ENCODE assay signal across 8 cellular contexts in genomic region chr4:173167793-173168395, GRCh38. TPM values are rescaled to one million over a fixed set of nuclear protein-coding genes. Genes with fewer than 3 reads are reported as not detected.
DNase-seq lines count a peak whose midpoint lies in the region; ATAC-seq and TF ChIP-seq lines count a peak whose summit lies in the region.

No MANE protein-coding gene starts in this region.

- H3K27ac ChIP-seq in AG04450 (ENCODE audit: low read depth, low read length) (peak overlapping the region; percentile 61), gastroesophageal sphincter (peak overlapping the region in 3 of 4 donors; percentile 94 to 96 (median 95))

- 3 to 7% methylated on average over 18 to 19 of the region's 19 CpGs for WGBS in gastroesophageal sphincter (ENCODE audit: low coverage in 1 of 2), 2 donors

- ATAC-seq in HG03064 (IDR thresholded peaks at IDR 0.05; ENCODE audit: low read depth, unreplicated experiment): peak; percentile 13
- ATAC-seq in gastroesophageal sphincter: no peak

- in situ Hi-C loops in GM13976 (cut with MboI; ENCODE audit: low sequenced_read_pairs, unreplicated experiment): no loop called here

- DNase-seq in AG04450 (ENCODE audit: low read depth, low spot score) (no peak), GM13976 (ENCODE audit: low spot score) (peak; percentile 33), NCI-H748 (lab: John Stamatoyannopoulos, UW; ENCODE audit: unreplicated experiment) (peak; percentile 79), activated gamma-delta T cell (lab: John Stamatoyannopoulos, UW) (peak; percentile 17), occipital lobe (lab: John Stamatoyannopoulos, UW) (peak; percentile 37), cerebellar nuclear complex (lab: John Stamatoyannopoulos, UW) (no peak)

- H3K27me3 ChIP-seq in AG04450 (ENCODE audit: control insufficient read depth, insufficient read depth, low read length) (no peaks in the 10 kb centered on the region), gastroesophageal sphincter (no peaks in the 10 kb centered on the region)

- H3K4me3 ChIP-seq in AG04450 (ENCODE audit: low read depth, low read length): peak overlapping the region; percentile 87
- peak overlapping the region; percentile 82 to 90 for H3K4me3 ChIP-seq in gastroesophageal sphincter

- CTCF ChIA-PET in AG04450 (lab: Charles Lee): interaction anchor here (0.8 to 3.6 kb wide), 5 partner anchors 86 to 154 kb away, joined by 3 to 24 read pairs (median 4); no protein-coding TSS in a partner anchor

- TF ChIP-seq EP300 in gastroesophageal sphincter (IDR thresholded peaks at IDR 0.05): no peak

- no peak for TF ChIP-seq POLR2A in gastroesophageal sphincter (IDR thresholded peaks at IDR 0.05)

- POLR2A ChIA-PET in AG04450 (lab: Yijun Ruan, JAX): interaction anchor here (0.6 to 1.4 kb wide), 7 partner anchors 14 to 167 kb away, joined by 3 to 8 read pairs (median 4); partner anchors contain the start of gene HMGB2

- H3K4me1 ChIP-seq in gastroesophageal sphincter: peaks cover 0 to 33% (median 0%) of the 10 kb centered on the region in 3 donors

- no peaks in the 10 kb centered on the region for H3K9me3 ChIP-seq in AG04450 (ENCODE audit: control insufficient read depth, insufficient read depth, low read length)
- H3K9me3 ChIP-seq in gastroesophageal sphincter: no peaks in the 10 kb centered on the region

- TF ChIP-seq CTCF in AG04450 (IDR thresholded peaks at IDR 0.05; ENCODE audit: low read depth, low read length) (no peak), GM13976 (IDR thresholded peaks at IDR 0.05; ENCODE audit: borderline replicate concordance, control extremely low read depth, extremely low read depth, insufficient read depth, missing control alignments) (no peak), gastroesophageal sphincter (IDR thresholded peaks at IDR 0.05) (no peak)

- peaks cover 0 to 4% of the 10 kb centered on the region in 2 donors for H3K36me3 ChIP-seq in gastroesophageal sphincter

RNA-seq across cellular contexts. Expression of gene GALNT7, which starts 0.7 kb away (rescaled TPM):
- polyA plus RNA-seq in AG04450 (2011; rRNA removed): 30.9 and 47.6 TPM in 2 replicates
- polyA minus RNA-seq in AG04450 (2011; rRNA and poly(A)+ RNA removed): 29.1 and 38.3 TPM in 2 replicates
- total RNA-seq in gastroesophageal sphincter: 10 to 100 TPM; 13.7 to 30.3 (median 17.5) TPM
- 17.8 TPM for total RNA-seq in occipital lobe

Comparison
In these comparisons a context has a peak if more than half of its experiments do, and no peak if none do; other contexts are left out.
1. DNase-seq: peak in GM13976 (single experiment), NCI-H748 (single experiment), activated gamma-delta T cell (single experiment) and occipital lobe (single experiment); none in AG04450 (single experiment) and cerebellar nuclear complex (0 of 2).